1 cellular context compared by ENCODE assay signal in genomic region chr11:76745561-76746207, GRCh38.
TF ChIP-seq lines count a peak whose summit lies in the region.

No MANE protein-coding gene starts in this region.

TF ChIP-seq in H1, 55 proteins besides CTCF, POLR2A, EP300 and RAD21:
- TF ChIP-seq SRF (IDR thresholded peaks at IDR 0.05; ENCODE audit: low read depth, low read length): no peak
- no peak for TF ChIP-seq SP1 (IDR thresholded peaks at IDR 0.05; ENCODE audit: low read depth, low read length)
- no peak for TF ChIP-seq ZNF274 (IDR thresholded peaks at IDR 0.05; ENCODE audit: borderline replicate concordance, extremely low read depth, low read length)
- no peak for TF ChIP-seq BACH1 (IDR thresholded peaks at IDR 0.05; ENCODE audit: low read length)
- no peak for TF ChIP-seq NANOG (IDR thresholded peaks at IDR 0.05; ENCODE audit: insufficient read depth, low read depth, low read length, poor library complexity, severe bottlenecking)
- TF ChIP-seq, protein P1, sequence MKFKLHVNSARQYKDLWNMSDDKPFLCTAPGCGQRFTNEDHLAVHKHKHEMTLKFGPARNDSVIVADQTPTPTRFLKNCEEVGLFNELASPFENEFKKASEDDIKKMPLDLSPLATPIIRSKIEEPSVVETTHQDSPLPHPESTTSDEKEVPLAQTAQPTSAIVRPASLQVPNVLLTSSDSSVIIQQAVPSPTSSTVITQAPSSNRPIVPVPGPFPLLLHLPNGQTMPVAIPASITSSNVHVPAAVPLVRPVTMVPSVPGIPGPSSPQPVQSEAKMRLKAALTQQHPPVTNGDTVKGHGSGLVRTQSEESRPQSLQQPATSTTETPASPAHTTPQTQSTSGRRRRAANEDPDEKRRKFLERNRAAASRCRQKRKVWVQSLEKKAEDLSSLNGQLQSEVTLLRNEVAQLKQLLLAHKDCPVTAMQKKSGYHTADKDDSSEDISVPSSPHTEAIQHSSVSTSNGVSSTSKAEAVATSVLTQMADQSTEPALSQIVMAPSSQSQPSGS (IDR thresholded peaks at IDR 0.05; ENCODE audit: low read length): no peak
- no peak for TF ChIP-seq TBP (IDR thresholded peaks at IDR 0.05; ENCODE audit: low read depth, low read length)
- no peak for TF ChIP-seq KDM4A (IDR thresholded peaks at IDR 0.05; ENCODE audit: low read depth, low read length, severe bottlenecking)
- no peak for TF ChIP-seq TEAD4 (IDR thresholded peaks at IDR 0.05; ENCODE audit: low read depth, low read length)
TF ChIP-seq in H1: peak in this region for 0.
